1 cellular context compared by ENCODE assay signal in genomic region chr17:18055597-18055996, GRCh38.
TF ChIP-seq lines count a peak whose summit lies in the region.

No MANE protein-coding gene starts in this region.

TF ChIP-seq in GM23338, 12 proteins besides CTCF, POLR2A, EP300 and RAD21 (continued from another document):
- TF ChIP-seq ETS1 (IDR thresholded peaks at IDR 0.05) (no peak), STAT1 (IDR thresholded peaks at IDR 0.05; ENCODE audit: unreplicated experiment) (no peak), ZNF462 (CRISPR knock-in tag; IDR thresholded peaks at IDR 0.05) (no peak)
